ENCODE assay signal across 8 cellular contexts in the genomic region with DNA sequence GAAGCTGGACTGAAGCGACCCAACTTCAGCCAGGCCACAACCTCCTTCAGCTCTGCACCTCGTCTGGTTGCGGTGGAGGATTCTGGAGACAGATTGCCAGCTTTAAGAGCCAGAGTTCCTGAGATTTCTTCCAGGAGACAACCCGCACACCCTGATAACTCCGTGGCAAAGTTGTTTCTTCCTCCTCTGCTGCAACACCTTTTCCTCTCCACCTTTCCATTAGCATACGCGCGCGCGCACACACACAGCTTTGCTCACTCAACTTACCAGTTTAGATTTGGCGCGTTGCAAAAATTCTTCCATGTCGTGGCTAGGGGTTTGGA. TPM values are rescaled to one million over a fixed set of nuclear protein-coding genes. Genes with fewer than 3 reads are reported as not detected.
DNase-seq lines count a peak whose midpoint lies in the region; ATAC-seq and TF ChIP-seq lines count a peak whose summit lies in the region.

No MANE protein-coding gene starts in this region.

- H3K9me3 ChIP-seq in Peyer's patch (no peaks in the 10 kb centered on the region), parathyroid adenoma (ENCODE audit: control insufficient read depth, low read length) (no peaks in the 10 kb centered on the region)

- TF ChIP-seq POLR2A in Peyer's patch (IDR thresholded peaks at IDR 0.05): no peak

- ATAC-seq in GM18517 (IDR thresholded peaks at IDR 0.05; ENCODE audit: unreplicated experiment): no peak
- ATAC-seq in HG03342 (IDR thresholded peaks at IDR 0.05; ENCODE audit: unreplicated experiment): no peak

- H3K4me3 ChIP-seq in BJ (ENCODE audit: low read depth, low read length) (peak overlapping the region; percentile 41), Peyer's patch (peak overlapping the region; percentile 12 to 51 (median 34)), fibroblast of the aortic adventitia (ENCODE audit: low read depth, low read length) (peak overlapping the region; percentile 70), parathyroid adenoma (ENCODE audit: low read depth, low read length) (peak overlapping the region; percentile 36)

- no peak for DNase-seq in BJ (ENCODE audit: low read depth)
- no peak for DNase-seq in Peyer's patch
- no peak for DNase-seq in fibroblast of the aortic adventitia (ENCODE audit: low read depth)
- no peak for DNase-seq in COR-L47 (lab: John Stamatoyannopoulos, UW)
- no peak for DNase-seq in NCI-H82 (lab: John Stamatoyannopoulos, UW)

- no peaks in the 10 kb centered on the region for H3K36me3 ChIP-seq in BJ (ENCODE audit: control insufficient read depth, insufficient read depth, low read length)
- no peaks in the 10 kb centered on the region for H3K36me3 ChIP-seq in Peyer's patch
- H3K36me3 ChIP-seq in parathyroid adenoma (ENCODE audit: control insufficient read depth, insufficient read depth, low read length): no peaks in the 10 kb centered on the region

- H3K79me2 ChIP-seq in parathyroid adenoma: no peaks in the 10 kb centered on the region

- peak overlapping the region; percentile 69 for H2AFZ ChIP-seq in parathyroid adenoma

- H3K4me2 ChIP-seq in parathyroid adenoma (ENCODE audit: low read length): peak overlapping the region; percentile 80

- TF ChIP-seq CTCF in BJ (IDR thresholded peaks at IDR 0.05; ENCODE audit: insufficient read depth, low read depth, low read length) (no peak), Peyer's patch (IDR thresholded peaks at IDR 0.05) (no peak), fibroblast of the aortic adventitia (IDR thresholded peaks at IDR 0.05; ENCODE audit: insufficient read depth, low read length) (no peak), parathyroid adenoma (IDR thresholded peaks at IDR 0.05) (no peak)

- peaks cover 8% of the 10 kb centered on the region for H3K27me3 ChIP-seq in BJ (ENCODE audit: control insufficient read depth, insufficient read depth, low read length)
- peaks cover 0 to 7% of the 10 kb centered on the region in 2 donors for H3K27me3 ChIP-seq in Peyer's patch
- peaks cover 12% of the 10 kb centered on the region for H3K27me3 ChIP-seq in parathyroid adenoma (ENCODE audit: control insufficient read depth, insufficient read depth, low read length)

- CTCF ChIA-PET in BJ (lab: Yijun Ruan, JAX): no interaction called here

- H3K27ac ChIP-seq in Peyer's patch (peak overlapping the region in 3 of 4 donors; percentile 46 to 60 (median 47)), parathyroid adenoma (no peak overlapping the region)

- POLR2A ChIA-PET in BJ (lab: Charles Lee): no interaction called here

- H3K9ac ChIP-seq in parathyroid adenoma: no peak overlapping the region

- no peaks in the 10 kb centered on the region for H3K4me1 ChIP-seq in Peyer's patch
- H3K4me1 ChIP-seq in parathyroid adenoma: peaks cover 5% of the 10 kb centered on the region

RNA-seq across cellular contexts. Expression of a gene that starts 0.3 kb away (rescaled TPM):
- polyA plus RNA-seq in BJ (2011; rRNA removed): 0.78 and 1.3 TPM in 2 replicates
- polyA minus RNA-seq in BJ (2011; rRNA and poly(A)+ RNA removed): 1.7 and 2.1 TPM in 2 replicates
- total RNA-seq in Peyer's patch (10 to 100 TPM; 15.6 to 37.8 (median 26.1) TPM), fibroblast of the aortic adventitia (ENCODE audit: low replicate concordance) (14.7 and 122 TPM in 2 replicates)
